In the genomic region with DNA sequence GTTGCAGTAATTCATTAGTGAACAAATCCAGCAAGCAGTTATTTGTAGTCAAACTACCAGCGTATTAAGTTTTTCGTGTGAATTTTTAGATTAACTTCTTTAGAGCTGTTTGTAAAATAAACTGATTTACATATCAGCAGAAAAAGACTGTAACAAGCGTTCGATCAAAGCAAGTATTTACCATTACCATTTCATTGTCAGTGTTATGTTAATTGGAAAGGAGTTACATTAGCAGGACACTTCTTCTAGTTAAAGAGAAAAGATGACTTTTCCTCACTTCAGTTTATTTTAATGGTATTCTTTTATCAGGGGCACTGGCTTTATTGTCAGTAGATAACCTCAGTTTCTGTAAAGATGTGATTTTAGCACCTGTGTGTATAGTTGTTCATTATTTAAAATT, we compare ENCODE assay signal across 19 cellular contexts.
"Had no signal": no experiment of that assay in that cellular context is flagged by ENCODE, and none has a peak within 500 bp of the region (broad histone marks: within the 10 kb centered on the region; RNA-seq: fewer than 3 reads in every experiment).

No MANE protein-coding gene starts in this region.

- DNase-seq: activated CD4-positive, alpha-beta T cell treated with anti-CD3 and anti-CD28 coated beads for 36 hours; activated CD4-positive, alpha-beta T cell treated with anti-CD3 and anti-CD28 coated beads, Interleukin-2, amount 10 ng/mL, durations not matched to agents 7 days and 5 days; activated CD4-positive, alpha-beta T cell treated with anti-CD3 and anti-CD28 coated beads, Interleukin-2, amount 50 U/mL, for 48 hours; activated CD8-positive, alpha-beta T cell treated with anti-CD3 and anti-CD28 coated beads, Interleukin-2, amount 10 ng/mL, durations not matched to agents 7 days and 5 days; activated gamma-delta T cell; activated naive CD4-positive, alpha-beta T cell treated with Interleukin-2 at 50 U/mL for 16 hours; activated naive CD8-positive, alpha-beta T cell treated with anti-CD3 and anti-CD28 coated beads, Interleukin-2, amount 10 ng/mL, durations not matched to agents 7 days and 5 days; activated T-cell treated with anti-CD3 and anti-CD28 coated beads, Interleukin-2, amount 50 U/mL, for 24 hours; amygdala; body of pancreas; NCI-H1048; NCI-H524 treated with DMSO at 0.1 percent for 48 hours; SHP77 treated with DMSO at 0.1 percent for 48 hours had no signal

- H3K4me3 ChIP-seq: ascending aorta, body of pancreas, SJSA1 had no signal

- H3K27me3 ChIP-seq: ascending aorta, body of pancreas, SJSA1 had no signal

- H3K4me1 ChIP-seq: ascending aorta, body of pancreas, SJSA1 had no signal

- H3K27ac ChIP-seq: body of pancreas, SJSA1 had no signal

- H3K9ac ChIP-seq: SK-N-SH had no signal

- ATAC-seq: activated CD4-positive, alpha-beta T cell treated with anti-CD3 and anti-CD28 coated beads for 36 hours; activated CD4-positive, CD25-positive, alpha-beta regulatory T cell treated with anti-CD3 and anti-CD28 coated beads, Interleukin-2, amount 50 U/mL, for 24 hours; activated CD8-positive, alpha-beta T cell treated with anti-CD3 and anti-CD28 coated beads, Interleukin-2, amount 10 ng/mL, durations not matched to agents 7 days and 5 days; Panc1 had no signal

- FAIRE-seq: bronchial epithelial cell had no signal

- H3K4me2 ChIP-seq: SK-N-SH had no signal

- H3K9me3 ChIP-seq: ascending aorta, body of pancreas, SJSA1, SK-N-SH had no signal
